8 cellular contexts compared by ENCODE assay signal in genomic region chr14:50875359-50876090, GRCh38. TPM values are rescaled to one million over a fixed set of nuclear protein-coding genes. Genes with fewer than 3 reads are reported as not detected.
DNase-seq lines count a peak whose midpoint lies in the region; ATAC-seq and TF ChIP-seq lines count a peak whose summit lies in the region.

No MANE protein-coding gene starts in this region.

- no peaks in the 10 kb centered on the region for H3K9me3 ChIP-seq in endodermal cell (ENCODE audit: control insufficient read depth, low read length)

- H3K4me3 ChIP-seq in endodermal cell (ENCODE audit: low read length): no peak overlapping the region

- DNase-seq in endodermal cell (peak; percentile 58), omental fat pad (ENCODE audit: low spot score) (no peak), CD14-positive monocyte (ENCODE audit: low spot score) (no peak), posterior vena cava (ENCODE audit: low spot score) (no peak), DMS153 (lab: John Stamatoyannopoulos, UW) (no peak)

- no peak for TF ChIP-seq CTCF in endodermal cell (conservative IDR thresholded peaks at IDR 0.05)
- TF ChIP-seq CTCF in omental fat pad (IDR thresholded peaks at IDR 0.05): no peak
- TF ChIP-seq CTCF in CD14-positive monocyte (IDR thresholded peaks at IDR 0.05): no peak

- no peaks in the 10 kb centered on the region for H3K9me3 Mint-ChIP-seq in endodermal cell
- H3K9me3 Mint-ChIP-seq in CD14-positive monocyte: peaks cover 0 to 7% (median 0%) of the 10 kb centered on the region in 7 donors

- no peaks in the 10 kb centered on the region for H3K36me3 ChIP-seq in endodermal cell (ENCODE audit: control insufficient read depth, insufficient read depth, low read length)

- H3K27me3 ChIP-seq in endodermal cell (ENCODE audit: control insufficient read depth, insufficient read depth, low read length, poor library complexity, severe bottlenecking): peaks cover 35% of the 10 kb centered on the region

- H3K4me3 Mint-ChIP-seq in endodermal cell: no peak overlapping the region
- no peak overlapping the region for H3K4me3 Mint-ChIP-seq in CD14-positive monocyte

- no peak overlapping the region for H3K27ac ChIP-seq in endodermal cell (ENCODE audit: low read depth, low read length)

- H3K27ac Mint-ChIP-seq in endodermal cell (no peak overlapping the region), CD14-positive monocyte (peak overlapping the region in 1 of 7 donors; percentile 41)

- peaks cover 31% of the 10 kb centered on the region for H3K27me3 Mint-ChIP-seq in endodermal cell (ENCODE audit: insufficient read depth)
- H3K27me3 Mint-ChIP-seq in CD14-positive monocyte (ENCODE audit: low read depth in 3 of 3): peaks cover 19 to 26% (median 21%) of the 10 kb centered on the region in 3 donors

- H3K4me1 Mint-ChIP-seq in endodermal cell (peaks cover 26% of the 10 kb centered on the region), CD14-positive monocyte (peaks cover 24% of the 10 kb centered on the region)

- 54 to 72% methylated on average over 3 to 7 of the region's 7 CpGs for WGBS in endodermal cell (ENCODE audit: insufficient coverage in 1 of 2, insufficient read length in 1 of 2), 2 experiments

- ATAC-seq in GM18868 (IDR thresholded peaks at IDR 0.05; ENCODE audit: unreplicated experiment): peak; percentile 97
- ATAC-seq in HG03045 (IDR thresholded peaks at IDR 0.05; ENCODE audit: unreplicated experiment): peak; percentile 89
- ATAC-seq in activated CD4-positive, CD25-positive, alpha-beta regulatory T cell treated with anti-CD3 and anti-CD28 coated beads, Interleukin-2, amount 50 U/mL, for 24 hours: peak; percentile 98 to 99
- ATAC-seq in omental fat pad (ENCODE audit: low FRiP score): no peak

- no peak overlapping the region for H3K9ac ChIP-seq in endodermal cell (ENCODE audit: extremely low read depth, low read length, poor library complexity, severe bottlenecking)

- H3K4me1 ChIP-seq in endodermal cell (ENCODE audit: control insufficient read depth, insufficient read depth, low read length): peaks cover 5% of the 10 kb centered on the region

- H3K36me3 Mint-ChIP-seq in endodermal cell (ENCODE audit: low read depth) (no peaks in the 10 kb centered on the region), CD14-positive monocyte (peaks cover 9 to 22% of the 10 kb centered on the region in 2 donors)

- intact Hi-C loops in CD14-positive monocyte (cut with micrococcal nuclease) (no loop called here), posterior vena cava (cut with DNase I) (no loop called here)

RNA-seq across cellular contexts. Expression of gene ABHD12B, which starts 3.7 kb away (rescaled TPM):
- total RNA-seq in endodermal cell (10 to 100 TPM in 1 of 2 donors, under 1 TPM in 1; 0.80 to 55.0 TPM), omental fat pad (1 to 10 TPM in 1 of 4 donors, not detected in 3; 2.5 TPM), posterior vena cava (not detected)
- 0.71 TPM for polyA plus RNA-seq in endodermal cell (2013, experiment 1 of 2)
- polyA plus RNA-seq in endodermal cell (2013, experiment 2 of 2): 0.75 TPM
- polyA plus RNA-seq in CD14-positive monocyte: under 1 TPM; 0.45 to 0.54 TPM

RNA-seq across cellular contexts. Expression of gene NIN, which starts 44.6 kb away (rescaled TPM):
- total RNA-seq in endodermal cell (1 to 10 TPM; 3.3 to 4.1 TPM), omental fat pad (10 to 100 TPM; 23.7 to 51.2 (median 29.5) TPM), posterior vena cava (10 to 100 TPM; 34.9 to 45.9 TPM)
- polyA plus RNA-seq in endodermal cell (2013, experiment 1 of 2): 26.9 TPM
- polyA plus RNA-seq in endodermal cell (2013, experiment 2 of 2): 28.3 TPM
- 10 to 100 TPM; 15.3 to 26.5 TPM for polyA plus RNA-seq in CD14-positive monocyte

Comparison
In these comparisons a context has a peak if more than half of its experiments do, and no peak if none do; other contexts are left out.
1. RNA of gene NIN, which starts 44.6 kb away (total RNA-seq): 34.9 to 45.9 TPM in posterior vena cava and 23.7 to 51.2 TPM in omental fat pad; 3.3 to 4.1 TPM in endodermal cell; every median in the first group is over 4 times any median in the second.